ENCODE assay signal across 8 cellular contexts in the genomic region with DNA sequence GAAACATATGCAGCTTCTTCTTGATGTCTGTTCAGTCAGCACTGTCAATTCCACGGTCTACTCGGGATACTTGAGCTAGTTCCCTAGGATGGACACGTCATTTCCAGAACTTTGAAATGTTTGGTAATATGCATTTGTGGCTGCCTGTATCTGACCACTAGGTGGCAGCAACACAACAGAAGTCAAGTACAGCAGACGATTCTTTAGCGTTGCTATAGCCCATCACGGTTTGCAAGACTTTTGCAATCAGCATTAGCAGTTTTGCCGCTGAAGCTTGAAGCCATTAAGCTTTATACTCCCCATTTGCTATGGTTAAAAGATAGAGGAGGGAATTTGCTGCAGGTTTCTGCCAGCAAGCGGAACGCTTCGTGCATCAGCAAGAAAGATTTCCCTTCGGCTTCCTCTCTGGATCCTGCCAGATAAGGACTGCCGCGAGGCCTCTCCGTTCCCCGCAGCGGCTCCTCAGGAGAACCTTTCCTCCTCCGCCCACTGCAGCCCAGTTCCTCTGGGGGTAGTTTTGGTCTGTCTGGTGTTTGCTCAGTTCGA.
DNase-seq lines count a peak whose midpoint lies in the region; ATAC-seq and TF ChIP-seq lines count a peak whose summit lies in the region.

No MANE protein-coding gene starts in this region.

- intact Hi-C loops in CD14-positive monocyte (cut with micrococcal nuclease) (loop anchor here (1.0 to 2.0 kb wide), 2 partner anchors 200 to 201 kb away; no protein-coding TSS in a partner anchor), testis (cut with DNase I; ENCODE audit: low total_unique reads) (loop anchor here (10.0 kb wide), 1 partner anchor 199 kb away; no protein-coding TSS in a partner anchor)

- peak; percentile 90 for ATAC-seq in GM19455 (IDR thresholded peaks at IDR 0.05; ENCODE audit: unreplicated experiment)

- no peak for TF ChIP-seq POLR2A in testis (IDR thresholded peaks at IDR 0.05)

- H3K27me3 Mint-ChIP-seq in CD14-positive monocyte (ENCODE audit: low read depth in 3 of 3) = peaks cover 3 to 8% (median 4%) of the 10 kb centered on the region in 3 donors

- H3K36me3 ChIP-seq in testis (ENCODE audit: low read depth, missing control alignments) = no peaks in the 10 kb centered on the region

- H3K4me1 ChIP-seq in testis = peaks cover 8% of the 10 kb centered on the region

- no peaks in the 10 kb centered on the region for H3K27me3 ChIP-seq in testis

- no peak overlapping the region for H3K27ac ChIP-seq in testis

- DNase-seq in CD14-positive monocyte (ENCODE audit: low spot score) (peak; percentile 69), LHCN-M2 (ENCODE audit: low read depth) (peak; percentile 92), SIG-M5 (lab: John Stamatoyannopoulos, UW) (peak; percentile 23), foreskin melanocyte (peak; percentile 80), occipital lobe (lab: John Stamatoyannopoulos, UW) (peak; percentile 63), testis (peak; percentile 92)
- DNase-seq in activated effector memory CD4-positive, alpha-beta T cell treated with anti-CD3 and anti-CD28 coated beads, Interleukin-2, amount 50 U/mL, for 16 hours = peak; percentile 85

- no peaks in the 10 kb centered on the region for H3K9me3 ChIP-seq in testis

- TF ChIP-seq CTCF in CD14-positive monocyte (IDR thresholded peaks at IDR 0.05) (peak; percentile 88), testis (IDR thresholded peaks at IDR 0.05) (peak; percentile 94 to 97 (median 96))

- H3K36me3 Mint-ChIP-seq in CD14-positive monocyte = no peaks in the 10 kb centered on the region

- no peaks in the 10 kb centered on the region for H3K9me3 Mint-ChIP-seq in CD14-positive monocyte

- H3K4me1 Mint-ChIP-seq in CD14-positive monocyte = peaks cover 28% of the 10 kb centered on the region

- H3K27ac Mint-ChIP-seq in CD14-positive monocyte = peak overlapping the region in 1 of 7 donors; percentile 58

- 0 to 1% methylated on average over 17 to 18 of the region's 18 CpGs for WGBS in testis, 2 donors

- H3K4me3 Mint-ChIP-seq in CD14-positive monocyte = peak overlapping the region; percentile 1 to 81

- peak overlapping the region; percentile 19 to 49 for H3K4me3 ChIP-seq in testis

Comparison
In these comparisons a context has a peak if more than half of its experiments do, and no peak if none do; other contexts are left out.
1. DNase-seq: peak in every context shown above with its lines; median percentile 92 in LHCN-M2; 92 in testis; 85 in activated effector memory CD4-positive, alpha-beta T cell treated with anti-CD3 and anti-CD28 coated beads, Interleukin-2, amount 50 U/mL, for 16 hours; 80 in foreskin melanocyte; 69 in CD14-positive monocyte; 63 in occipital lobe; 23 in SIG-M5.